In the genomic region with DNA sequence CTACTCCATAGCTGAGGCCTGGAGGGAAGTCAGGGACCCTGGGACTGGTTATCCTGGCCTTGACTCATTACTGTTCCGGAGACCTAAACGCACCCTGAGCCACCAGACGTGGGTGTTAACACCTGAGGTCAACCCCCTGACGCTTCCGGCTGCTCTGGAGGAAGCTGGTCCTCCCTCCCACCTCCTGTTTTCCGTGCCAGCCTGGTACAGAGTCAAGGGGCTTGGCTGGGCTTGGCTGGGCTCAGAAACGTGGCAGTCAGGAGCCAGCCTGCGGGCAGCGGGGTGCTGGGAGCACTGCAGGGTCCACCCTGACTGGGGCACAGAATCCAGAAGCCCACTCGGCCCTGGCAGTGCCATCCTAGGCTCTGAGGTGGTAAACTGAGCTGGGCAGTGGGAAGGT, we compare ENCODE assay signal across 17 cellular contexts. TPM values are rescaled to one million over a fixed set of nuclear protein-coding genes. Genes with fewer than 3 reads are reported as not detected.
"Had no signal": no experiment of that assay in that cellular context is flagged by ENCODE, and none has a peak within 500 bp of the region (broad histone marks: within the 10 kb centered on the region; RNA-seq: fewer than 3 reads in every experiment).

No MANE protein-coding gene starts in this region.

- H3K27me3 ChIP-seq: ascending aorta, cardiac muscle cell, neural progenitor cell, ovary, right atrium auricular region, tibial nerve had no signal

- H3K4me3 Mint-ChIP-seq: activated naive CD8-positive, alpha-beta T cell treated with anti-CD3 and anti-CD28 coated beads, Interleukin-2, amount 50 U/mL, for 24 hours; activated T-cell treated with anti-CD3 and anti-CD28 coated beads, Interleukin-2, amount 50 U/mL, for 72 hours; neural progenitor cell; stimulated activated memory B cell treated with anti-CD40 and anti-IgM and Interleukin-4, amounts not matched to agents 10 μg/mL and 1 μg/mL and 100 μg/mL, for 72 hours had no signal

- H3K9me3 ChIP-seq: ascending aorta, lower lobe of right lung, ovary, right atrium auricular region, tibial nerve had no signal

- H3K4me2 ChIP-seq: neural progenitor cell had no signal

- DNase-seq: activated CD4-positive, alpha-beta T cell treated with anti-CD3 and anti-CD28 coated beads, Interleukin-2, amount 50 U/mL, for 1 hour; activated CD4-positive, CD25-positive, alpha-beta regulatory T cell; activated naive CD4-positive, alpha-beta T cell treated with Interleukin-2 at 50 U/mL for 16 hours; activated naive CD8-positive, alpha-beta T cell treated with anti-CD3 and anti-CD28 coated beads, Interleukin-2, amount 50 U/mL, for 24 hours; effector CD4-positive, alpha-beta T cell; hippocampal formation; kidney glomerular epithelial cell; lower lobe of right lung; ovary had no signal

- H3K4me1 ChIP-seq: ascending aorta had no signal

- H3K36me3 Mint-ChIP-seq: neural progenitor cell; stimulated activated memory B cell treated with anti-CD40 and anti-IgM and Interleukin-4, amounts not matched to agents 10 μg/mL and 1 μg/mL and 100 μg/mL, for 72 hours had no signal

- H3K27ac ChIP-seq: ascending aorta, cardiac muscle cell, lower lobe of right lung, neural progenitor cell, ovary, right atrium auricular region had no signal

- H3K4me1 Mint-ChIP-seq: activated naive CD8-positive, alpha-beta T cell treated with anti-CD3 and anti-CD28 coated beads, Interleukin-2, amount 50 U/mL, for 24 hours had no signal

- ATAC-seq: activated naive CD8-positive, alpha-beta T cell treated with anti-CD3 and anti-CD28 coated beads, Interleukin-2, amount 50 U/mL, for 24 hours; lower lobe of right lung; stimulated activated memory B cell treated with anti-CD40 and anti-IgM and Interleukin-4, amounts not matched to agents 10 μg/mL and 1 μg/mL and 100 μg/mL, for 72 hours had no signal

- H3K36me3 ChIP-seq: ascending aorta, cardiac muscle cell, lower lobe of right lung, neural progenitor cell, ovary, right atrium auricular region, tibial nerve had no signal

- H3K4me3 ChIP-seq: ascending aorta, cardiac muscle cell, lower lobe of right lung, neural progenitor cell, ovary, right atrium auricular region, tibial nerve had no signal

- H2AFZ ChIP-seq: neural progenitor cell had no signal

- H3K9me3 Mint-ChIP-seq: activated naive CD8-positive, alpha-beta T cell treated with anti-CD3 and anti-CD28 coated beads, Interleukin-2, amount 50 U/mL, for 24 hours; activated T-cell treated with anti-CD3 and anti-CD28 coated beads, Interleukin-2, amount 50 U/mL, for 72 hours; neural progenitor cell; stimulated activated memory B cell treated with anti-CD40 and anti-IgM and Interleukin-4, amounts not matched to agents 10 μg/mL and 1 μg/mL and 100 μg/mL, for 72 hours had no signal

- H3K27ac Mint-ChIP-seq: activated naive CD8-positive, alpha-beta T cell treated with anti-CD3 and anti-CD28 coated beads, Interleukin-2, amount 50 U/mL, for 24 hours; activated T-cell treated with anti-CD3 and anti-CD28 coated beads, Interleukin-2, amount 50 U/mL, for 72 hours; stimulated activated memory B cell treated with anti-CD40 and anti-IgM and Interleukin-4, amounts not matched to agents 10 μg/mL and 1 μg/mL and 100 μg/mL, for 72 hours had no signal

RNA-seq across cellular contexts. Expression of a gene that starts 2.6 kb away (rescaled TPM):
- total RNA-seq: ascending aorta, cardiac muscle cell, mononuclear cell, right atrium auricular region, tibial nerve had no signal

RNA-seq across cellular contexts. Expression of a gene that starts 7.3 kb away (rescaled TPM):
- total RNA-seq: ascending aorta, cardiac muscle cell, lower lobe of right lung, ovary, right atrium auricular region, tibial nerve had no signal
